ENCODE assay signal across 8 cellular contexts in the genomic region with DNA sequence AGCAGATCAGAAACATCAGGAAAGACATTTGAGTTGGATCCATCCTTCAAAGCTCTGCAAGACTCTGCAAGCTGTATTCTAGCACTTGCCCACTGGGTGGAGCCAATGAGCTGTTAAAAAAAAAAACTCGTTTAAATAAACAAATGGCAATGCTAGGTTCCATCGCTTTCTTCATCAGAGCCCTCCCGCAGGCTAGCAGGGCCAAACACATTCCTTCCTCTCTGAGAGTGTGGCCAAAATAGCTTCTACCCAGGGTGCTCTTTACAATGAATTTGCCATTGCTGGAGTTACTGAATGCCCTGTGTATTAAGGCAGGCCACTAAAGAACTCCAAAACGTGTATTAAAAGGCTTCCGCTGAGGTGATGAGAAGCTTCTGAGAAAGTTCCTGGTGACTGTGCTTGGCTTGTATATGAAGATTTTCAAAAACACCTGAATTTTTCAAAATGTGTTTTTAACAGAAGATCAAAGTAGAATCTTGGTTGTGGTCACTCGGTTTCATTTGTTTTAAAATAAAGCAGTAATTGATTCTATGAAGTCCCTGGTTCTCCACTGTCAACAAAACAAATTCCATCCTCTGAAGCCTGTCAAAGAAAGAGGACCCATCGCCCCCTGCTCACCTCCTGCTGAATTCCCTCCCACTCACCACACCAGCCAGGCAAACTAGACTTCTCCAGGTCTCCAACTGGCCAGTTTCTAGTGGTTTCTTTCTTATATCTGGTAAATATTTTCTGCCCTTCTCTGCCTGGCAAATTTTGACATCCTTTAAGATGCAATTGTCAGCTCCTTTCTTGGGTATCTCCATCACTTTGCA. TPM values are rescaled to one million over a fixed set of nuclear protein-coding genes. Genes with fewer than 3 reads are reported as not detected.
DNase-seq lines count a peak whose midpoint lies in the region; ATAC-seq and TF ChIP-seq lines count a peak whose summit lies in the region.

No MANE protein-coding gene starts in this region.

- H3K4me3 ChIP-seq in coronary artery: no peak overlapping the region

- ATAC-seq in GM18520 (IDR thresholded peaks at IDR 0.05; ENCODE audit: unreplicated experiment) (peak; percentile 64), HG03095 (IDR thresholded peaks at IDR 0.05; ENCODE audit: unreplicated experiment) (peak; percentile 71), left lobe of liver (peak; percentile 99)

- peak; percentile 88 for DNase-seq in AG20443 (ENCODE audit: low spot score)
- DNase-seq in NCI-H2196 (lab: John Stamatoyannopoulos, UW; ENCODE audit: unreplicated experiment): peak; percentile 48
- DNase-seq in activated CD4-positive, CD25-positive, alpha-beta regulatory T cell treated with anti-CD3 and anti-CD28 coated beads, Interleukin-2, amount 50 U/mL, for 72 hours: peak; percentile 51
- DNase-seq in coronary artery (ENCODE audit: low spot score): no peak
- DNase-seq in left lobe of liver (ENCODE audit: low spot score): peak; percentile 60
- DNase-seq in stimulated activated CD8-positive, alpha-beta memory T cell treated with anti-CD3 and anti-CD28 coated beads, Interleukin-15, amount 100 ng/mL, for 1 hour (ENCODE audit: low read depth): peak; percentile 1

- peak; percentile 79 for TF ChIP-seq CTCF in coronary artery (IDR thresholded peaks at IDR 0.05)

- H3K27ac ChIP-seq in coronary artery: no peak overlapping the region

RNA-seq across cellular contexts. Expression of a gene that starts 36.5 kb away (rescaled TPM):
- not detected for total RNA-seq in left lobe of liver
